Comparison of ENCODE assay signal across 8 cellular contexts in the genomic region with DNA sequence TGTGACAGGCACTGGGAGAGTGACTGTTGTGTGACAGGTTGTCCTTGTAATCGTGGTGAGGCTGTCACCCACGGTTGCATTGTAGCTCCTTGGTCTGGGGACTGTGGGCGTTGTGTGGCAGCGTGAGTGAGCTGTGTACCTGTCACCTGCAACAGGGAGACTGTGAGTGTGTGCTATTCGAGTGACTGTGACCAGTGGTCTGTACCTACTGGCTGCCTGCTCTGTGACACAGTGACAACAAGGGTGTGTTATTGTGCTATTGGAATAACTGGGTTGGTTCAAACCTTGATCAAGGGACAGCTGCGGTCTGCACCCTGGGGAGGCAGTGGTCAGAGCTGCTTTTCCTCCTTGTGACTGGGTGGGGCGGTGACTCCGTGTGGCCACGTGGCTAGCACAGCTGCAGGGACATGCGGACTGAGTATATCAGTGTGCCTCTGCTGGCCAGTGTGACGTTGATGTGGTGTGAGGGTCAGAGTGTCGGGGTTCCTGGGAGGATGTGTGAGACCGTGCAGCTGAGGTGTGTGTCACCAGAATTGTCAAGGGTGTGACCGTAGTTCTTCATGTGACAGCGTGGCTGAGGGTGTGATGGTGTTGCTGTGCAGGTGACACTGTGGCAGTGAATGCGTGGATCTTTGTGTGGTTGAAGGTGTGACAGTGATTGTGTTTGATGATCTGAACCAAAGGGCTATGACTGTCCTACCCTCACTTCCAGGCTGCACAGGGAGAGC. TPM values are rescaled to one million over a fixed set of nuclear protein-coding genes. Genes with fewer than 3 reads are reported as not detected.
DNase-seq lines count a peak whose midpoint lies in the region; ATAC-seq and TF ChIP-seq lines count a peak whose summit lies in the region.

No MANE protein-coding gene starts in this region.

- H3K4me1 ChIP-seq in left lung (peaks cover 0 to 21% of the 10 kb centered on the region in 2 donors), testis (no peaks in the 10 kb centered on the region)

- H3K4me3 Mint-ChIP-seq in activated T-helper 17 cell treated with anti-CD3 and anti-CD28 coated beads, Interleukin-2, amount 50 U/mL, for 72 hours: no peak overlapping the region

- H3K4me1 Mint-ChIP-seq in activated T-helper 17 cell treated with anti-CD3 and anti-CD28 coated beads, Interleukin-2, amount 50 U/mL, for 72 hours: no peaks in the 10 kb centered on the region

- H3K27me3 ChIP-seq in left lung (peaks cover 0 to 12% of the 10 kb centered on the region in 2 donors), testis (no peaks in the 10 kb centered on the region)

- peaks cover 4% of the 10 kb centered on the region for H3K27me3 Mint-ChIP-seq in activated T-helper 17 cell treated with anti-CD3 and anti-CD28 coated beads, Interleukin-2, amount 50 U/mL, for 72 hours

- no peak overlapping the region for H3K27ac Mint-ChIP-seq in activated T-helper 17 cell treated with anti-CD3 and anti-CD28 coated beads, Interleukin-2, amount 50 U/mL, for 72 hours

- intact Hi-C loops in left lung (cut with DNase I): loop anchor here (5.0 to 10.0 kb wide), 2 partner anchors 107 to 110 kb away; no protein-coding TSS in a partner anchor
- intact Hi-C loops in testis (cut with DNase I; ENCODE audit: low total_unique reads): loop anchor here (2.0 kb wide), 1 partner anchor 108 kb away; no protein-coding TSS in a partner anchor

- H3K36me3 Mint-ChIP-seq in activated T-helper 17 cell treated with anti-CD3 and anti-CD28 coated beads, Interleukin-2, amount 50 U/mL, for 72 hours (ENCODE audit: low read depth): no peaks in the 10 kb centered on the region

- H3K9me3 ChIP-seq in left lung: no peaks in the 10 kb centered on the region
- H3K9me3 ChIP-seq in testis: no peaks in the 10 kb centered on the region

- peak; percentile 21 to 47 for ATAC-seq in activated CD4-positive, CD25-positive, alpha-beta regulatory T cell treated with anti-CD3 and anti-CD28 coated beads, Interleukin-2, amount 50 U/mL, for 24 hours
- peak; percentile 47 for ATAC-seq in activated T-helper 17 cell treated with anti-CD3 and anti-CD28 coated beads, Interleukin-2, amount 50 U/mL, for 72 hours (replicated peaks)
- ATAC-seq in left lung: peak; percentile 50

- H3K27ac ChIP-seq in left lung: no peak overlapping the region
- H3K27ac ChIP-seq in testis: no peak overlapping the region

- 58 to 69% methylated on average over 13 to 16 of the region's 16 CpGs for WGBS in testis, 2 donors

- TF ChIP-seq POLR2A in testis (IDR thresholded peaks at IDR 0.05): no peak

- TF ChIP-seq CTCF in left lung (IDR thresholded peaks at IDR 0.05): no peak
- TF ChIP-seq CTCF in testis (IDR thresholded peaks at IDR 0.05): no peak

- H3K36me3 ChIP-seq in left lung (no peaks in the 10 kb centered on the region), testis (ENCODE audit: low read depth, missing control alignments) (no peaks in the 10 kb centered on the region)

- H3K4me3 ChIP-seq in left lung (no peak overlapping the region), testis (no peak overlapping the region)

- no peak for DNase-seq in activated CD4-positive, CD25-positive, alpha-beta regulatory T cell treated with anti-CD3 and anti-CD28 coated beads, Interleukin-2, amount 50 U/mL, for 72 hours
- DNase-seq in left lung: no peak
- DNase-seq in testis: peak; percentile 65
- DNase-seq in NCI-H187 treated with DMSO at 0.1 percent for 48 hours (lab: John Stamatoyannopoulos, UW): no peak
- DNase-seq in effector CD4-positive, alpha-beta T cell: no peak
- no peak for DNase-seq in NCI-H1105 (lab: John Stamatoyannopoulos, UW)

- H3K9me3 Mint-ChIP-seq in activated T-helper 17 cell treated with anti-CD3 and anti-CD28 coated beads, Interleukin-2, amount 50 U/mL, for 72 hours: no peaks in the 10 kb centered on the region

RNA-seq across cellular contexts. Expression of a gene that starts 10.1 kb away (rescaled TPM):
- 1 to 10 TPM in 1 of 2 donors, under 1 TPM in 1; 0.43 to 1.1 TPM for total RNA-seq in activated T-helper 17 cell treated with anti-CD3 and anti-CD28 coated beads, Interleukin-2, amount 50 U/mL, for 72 hours
- total RNA-seq in left lung (100 to 1,000 TPM; 166 to 237 TPM), testis (10 to 100 TPM; 51.7 to 62.4 TPM)
- polyA plus RNA-seq in testis (ENCODE audit: insufficient read depth, low read depth, low replicate concordance): 47.4 TPM

RNA-seq across cellular contexts. Expression of a gene that starts 15.8 kb away (rescaled TPM):
- total RNA-seq in activated T-helper 17 cell treated with anti-CD3 and anti-CD28 coated beads, Interleukin-2, amount 50 U/mL, for 72 hours: under 1 TPM; 0.30 to 0.40 TPM
- total RNA-seq in left lung (under 1 TPM in 1 of 2 donors, not detected in 1; 0.13 TPM), testis (1 to 10 TPM; 1.4 to 2.8 TPM)
- 0.16 TPM for polyA plus RNA-seq in testis (ENCODE audit: insufficient read depth, low read depth, low replicate concordance)

RNA-seq across cellular contexts. Expression of a gene that starts 28.2 kb away (rescaled TPM):
- total RNA-seq in activated T-helper 17 cell treated with anti-CD3 and anti-CD28 coated beads, Interleukin-2, amount 50 U/mL, for 72 hours: 10 to 100 TPM; 17.0 to 27.9 TPM
- 10 to 100 TPM; 14.7 to 20.5 TPM for total RNA-seq in left lung
- 10 to 100 TPM; 32.2 to 39.8 TPM for total RNA-seq in testis
- polyA plus RNA-seq in testis (ENCODE audit: insufficient read depth, low read depth, low replicate concordance): 21.6 TPM

RNA-seq across cellular contexts. Expression of a gene that starts 39.6 kb away (rescaled TPM):
- total RNA-seq in activated T-helper 17 cell treated with anti-CD3 and anti-CD28 coated beads, Interleukin-2, amount 50 U/mL, for 72 hours: 100 to 1,000 TPM; 129 to 156 TPM
- total RNA-seq in left lung (100 to 1,000 TPM in 1 of 2 donors, 10 to 100 TPM in 1; 74.8 to 118 TPM), testis (100 to 1,000 TPM; 114 to 136 TPM)
- polyA plus RNA-seq in testis (ENCODE audit: insufficient read depth, low read depth, low replicate concordance): 174 TPM

RNA-seq across cellular contexts. Expression of a gene that starts 46.8 kb away (rescaled TPM):
- 100 to 1,000 TPM; 502 to 770 TPM for total RNA-seq in activated T-helper 17 cell treated with anti-CD3 and anti-CD28 coated beads, Interleukin-2, amount 50 U/mL, for 72 hours
- total RNA-seq in left lung (1,000 to 10,000 TPM; 1,387 to 1,778 TPM), testis (100 to 1,000 TPM; 389 to 467 TPM)
- polyA plus RNA-seq in testis (ENCODE audit: insufficient read depth, low read depth, low replicate concordance): 538 TPM

Comparison
In these comparisons a context has a peak if more than half of its experiments do, and no peak if none do; other contexts are left out.
1. RNA of a gene that starts 10.1 kb away (total RNA-seq): 166 to 237 TPM in left lung and 51.7 to 62.4 TPM in testis; 0.43 to 1.1 TPM in activated T-helper 17 cell treated with anti-CD3 and anti-CD28 coated beads, Interleukin-2, amount 50 U/mL, for 72 hours; every median in the first group is over 10 times any median in the second.
2. Peak in every context shown above with its lines, with median percentiles within 50 percentile points of each other: ATAC-seq.